In the genomic region with DNA sequence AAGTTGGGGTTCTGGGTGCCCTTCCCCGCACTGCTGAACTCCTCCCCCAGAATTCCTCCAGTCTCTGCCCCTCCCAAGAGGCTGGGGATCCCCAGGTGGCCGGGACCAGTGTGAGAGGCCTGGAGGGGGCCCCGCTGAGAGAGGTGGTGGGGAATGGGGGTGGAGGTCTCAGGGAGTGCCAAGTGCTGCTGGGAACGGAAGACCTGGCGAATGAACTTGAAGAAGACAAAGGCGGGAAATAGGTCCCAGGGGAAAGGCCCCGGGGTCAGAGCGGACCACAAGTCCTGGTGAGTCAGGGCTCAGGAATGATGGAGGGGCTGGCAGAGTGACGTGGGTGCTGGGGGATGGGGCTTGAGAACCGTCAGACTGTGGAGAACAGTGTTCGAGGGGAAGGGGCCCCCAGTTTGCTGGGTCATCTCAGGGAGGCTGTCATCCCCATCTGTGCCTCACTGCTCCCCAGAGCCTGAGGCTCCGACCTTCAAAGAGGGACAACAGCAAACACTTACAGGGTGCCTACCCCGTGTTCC, we compare ENCODE assay signal across 8 cellular contexts. TPM values are rescaled to one million over a fixed set of nuclear protein-coding genes. Genes with fewer than 3 reads are reported as not detected.
A peak's percentile ranks its signal among the peaks of the same experiment; 100 is the strongest.
DNase-seq lines count a peak whose midpoint lies in the region; ATAC-seq and TF ChIP-seq lines count a peak whose summit lies in the region.

No MANE protein-coding gene starts in this region.

- no peaks in the 10 kb centered on the region for H4K20me1 ChIP-seq in fibroblast of lung (ENCODE audit: control insufficient read depth, extremely low read depth, insufficient read depth, low read length)

- ATAC-seq in HG02870 (IDR thresholded peaks at IDR 0.05; ENCODE audit: unreplicated experiment), result no peak
- no peak for ATAC-seq in natural killer cell treated with Interleukin-12 subunit alpha and Interleukin-12 subunit beta and Interleukin-15 and Interleukin-18, amount 100 ng/mL, for 72 hours
- ATAC-seq in GM21390 (IDR thresholded peaks at IDR 0.05; ENCODE audit: unreplicated experiment), result no peak

- H3K36me3 ChIP-seq in fibroblast of lung (ENCODE audit: control insufficient read depth, insufficient read depth, low read length), result no peaks in the 10 kb centered on the region

- DNase-seq in Caki2 (ENCODE audit: low read depth) (peak; percentile 89), NCI-H226 (peak; percentile 94), fibroblast of lung (ENCODE audit: low read depth in 2 of 2) (peak; percentile 85 to 97), non-pigmented ciliary epithelial cell (ENCODE audit: low read depth) (peak; percentile 34)
- no peak for DNase-seq in natural killer cell treated with Interleukin-12 subunit alpha and Interleukin-12 subunit beta and Interleukin-15 and Interleukin-18, amount 100 ng/mL, for 72 hours (ENCODE audit: low spot score)
- DNase-seq in stimulated activated CD4-positive, alpha-beta T cell treated with anti-CD3 and anti-CD28 coated beads, Interleukin-12 subunit alpha, Interleukin-12 subunit beta, amount 100 ng/mL, for 4 hours, result no peak

- no peaks in the 10 kb centered on the region for H3K9me3 Mint-ChIP-seq in natural killer cell treated with Interleukin-12 subunit alpha and Interleukin-12 subunit beta and Interleukin-15 and Interleukin-18, amount 100 ng/mL, for 72 hours

- H3K4me1 ChIP-seq in fibroblast of lung (ENCODE audit: control insufficient read depth, extremely low read depth, insufficient read depth, low read length), result peaks cover 9% of the 10 kb centered on the region

- H2AFZ ChIP-seq in fibroblast of lung (ENCODE audit: low read length), result no peak overlapping the region

- no peaks in the 10 kb centered on the region for H3K79me2 ChIP-seq in fibroblast of lung (ENCODE audit: control insufficient read depth, insufficient read depth, low read length)

- TF ChIP-seq CTCF in fibroblast of lung (conservative IDR thresholded peaks at IDR 0.05 in 1 of 2, IDR thresholded peaks at IDR 0.05 in 1 of 2; ENCODE audit: low read depth in 1 of 2, low read length in 2 of 2), result no peak

- no peak overlapping the region for H3K27ac Mint-ChIP-seq in natural killer cell treated with Interleukin-12 subunit alpha and Interleukin-12 subunit beta and Interleukin-15 and Interleukin-18, amount 100 ng/mL, for 72 hours

- H3K27me3 Mint-ChIP-seq in natural killer cell treated with Interleukin-12 subunit alpha and Interleukin-12 subunit beta and Interleukin-15 and Interleukin-18, amount 100 ng/mL, for 72 hours, result peaks cover 17 to 22% of the 10 kb centered on the region in 2 donors

- no peaks in the 10 kb centered on the region for H3K4me1 Mint-ChIP-seq in natural killer cell treated with Interleukin-12 subunit alpha and Interleukin-12 subunit beta and Interleukin-15 and Interleukin-18, amount 100 ng/mL, for 72 hours (ENCODE audit: low read depth in 2 of 2)

- no peak overlapping the region for H3K4me3 ChIP-seq in fibroblast of lung (replicated peaks in 1 of 4; ENCODE audit: control extremely low read depth in 1 of 4, insufficient read depth in 1 of 4, low read depth in 3 of 4, low read length in 4 of 4)

- in situ Hi-C loops in Caki2 (cut with HindIII; ENCODE audit: low pct_unique_long_range_greater_than_20kb, low sequenced_read_pairs), result no loop called here

- H3K9me3 ChIP-seq in fibroblast of lung (ENCODE audit: control insufficient read depth, insufficient read depth, low read depth, low read length), result no peaks in the 10 kb centered on the region

- no peak overlapping the region for H3K4me3 Mint-ChIP-seq in natural killer cell treated with Interleukin-12 subunit alpha and Interleukin-12 subunit beta and Interleukin-15 and Interleukin-18, amount 100 ng/mL, for 72 hours

- H3K9ac ChIP-seq in fibroblast of lung (ENCODE audit: insufficient read depth, low read length), result peak overlapping the region; percentile 2

- H3K36me3 Mint-ChIP-seq in natural killer cell treated with Interleukin-12 subunit alpha and Interleukin-12 subunit beta and Interleukin-15 and Interleukin-18, amount 100 ng/mL, for 72 hours, result no peaks in the 10 kb centered on the region

- peak overlapping the region; percentile 54 for H3K27ac ChIP-seq in fibroblast of lung (ENCODE audit: insufficient read depth, low read length)

- H3K4me2 ChIP-seq in fibroblast of lung (ENCODE audit: extremely low read depth, insufficient read depth, low read length), result peak overlapping the region; percentile 42

- peaks cover 18% of the 10 kb centered on the region for H3K27me3 ChIP-seq in fibroblast of lung (ENCODE audit: control insufficient read depth, insufficient read depth, low read length)

RNA-seq across cellular contexts. Expression of a gene that starts 15.8 kb away (rescaled TPM):
- total RNA-seq in Caki2 (2014; rRNA removed; shearing (Covaris generic); ENCODE audit: low replicate concordance), result 27.5 and 35.7 TPM in 2 replicates
- total RNA-seq in fibroblast of lung, result under 0.01 TPM in 2 replicates
- 0.07 and 0.31 TPM in 2 replicates for polyA plus RNA-seq in fibroblast of lung
- polyA plus RNA-seq in fibroblast of lung (2012), result 0.16 and 0.45 TPM in 2 replicates
- polyA minus RNA-seq in fibroblast of lung (ENCODE audit: low replicate concordance), result 0.33 and 1.6 TPM in 2 replicates
- under 1 TPM in 1 of 2 donors, not detected in 1; 0.14 TPM for total RNA-seq in natural killer cell treated with Interleukin-12 subunit alpha and Interleukin-12 subunit beta and Interleukin-15 and Interleukin-18, amount 100 ng/mL, for 72 hours

RNA-seq across cellular contexts. Expression of a gene that starts 35.5 kb away (rescaled TPM):
- not detected in 2 replicates for total RNA-seq in Caki2 (2014; rRNA removed; shearing (Covaris generic); ENCODE audit: low replicate concordance)
- not detected in 2 replicates for total RNA-seq in fibroblast of lung
- 0.10 TPM in 1 of 2 replicates, not detected in the other for polyA plus RNA-seq in fibroblast of lung
- not detected in 2 replicates for polyA plus RNA-seq in fibroblast of lung (2012)
- 0.07 TPM in 1 of 2 replicates, not detected in the other for polyA minus RNA-seq in fibroblast of lung (ENCODE audit: low replicate concordance)
- under 1 TPM in 1 of 2 donors, not detected in 1; 0.36 TPM for total RNA-seq in natural killer cell treated with Interleukin-12 subunit alpha and Interleukin-12 subunit beta and Interleukin-15 and Interleukin-18, amount 100 ng/mL, for 72 hours

RNA-seq across cellular contexts. Expression of a gene that starts 40.3 kb away (rescaled TPM):
- not detected in 2 replicates for total RNA-seq in Caki2 (2014; rRNA removed; shearing (Covaris generic); ENCODE audit: low replicate concordance)
- total RNA-seq in fibroblast of lung, result not detected in 2 replicates
- polyA plus RNA-seq in fibroblast of lung, result not detected in 2 replicates
- not detected in 2 replicates for polyA plus RNA-seq in fibroblast of lung (2012)
- not detected in 2 replicates for polyA minus RNA-seq in fibroblast of lung (ENCODE audit: low replicate concordance)
- total RNA-seq in natural killer cell treated with Interleukin-12 subunit alpha and Interleukin-12 subunit beta and Interleukin-15 and Interleukin-18, amount 100 ng/mL, for 72 hours, result not detected

RNA-seq across cellular contexts. Expression of a gene that starts 57.0 kb away (rescaled TPM):
- total RNA-seq in Caki2 (2014; rRNA removed; shearing (Covaris generic); ENCODE audit: low replicate concordance), result 0.24 TPM in 1 of 2 replicates, not detected in the other
- total RNA-seq in fibroblast of lung, result 2.6 and 5.3 TPM in 2 replicates
- 0.05 and 0.07 TPM in 2 replicates for polyA plus RNA-seq in fibroblast of lung
- polyA plus RNA-seq in fibroblast of lung (2012), result 0.25 and 0.30 TPM in 2 replicates
- polyA minus RNA-seq in fibroblast of lung (ENCODE audit: low replicate concordance), result 0.04 and 0.67 TPM in 2 replicates
- total RNA-seq in natural killer cell treated with Interleukin-12 subunit alpha and Interleukin-12 subunit beta and Interleukin-15 and Interleukin-18, amount 100 ng/mL, for 72 hours, result not detected

Comparison
In these comparisons a context has a peak if more than half of its experiments do, and no peak if none do; other contexts are left out.
1. DNase-seq: peak in Caki2 (single experiment), NCI-H226 (single experiment), fibroblast of lung (2 of 2) and non-pigmented ciliary epithelial cell (single experiment); none in natural killer cell treated with Interleukin-12 subunit alpha and Interleukin-12 subunit beta and Interleukin-15 and Interleukin-18, amount 100 ng/mL, for 72 hours (single experiment) and stimulated activated CD4-positive, alpha-beta T cell treated with anti-CD3 and anti-CD28 coated beads, Interleukin-12 subunit alpha, Interleukin-12 subunit beta, amount 100 ng/mL, for 4 hours (single experiment).
2. RNA of a gene that starts 15.8 kb away (total RNA-seq): 27.5 to 35.7 TPM in Caki2; 0.14 TPM in natural killer cell treated with Interleukin-12 subunit alpha and Interleukin-12 subunit beta and Interleukin-15 and Interleukin-18, amount 100 ng/mL, for 72 hours and under 0.01 TPM in fibroblast of lung; every median in the first group is over 10 times any median in the second.